Comparison of ENCODE assay signal across 10 cellular contexts in genomic region chr5:169745441-169746146, GRCh38.
DNase-seq lines count a peak whose midpoint lies in the region; ATAC-seq and TF ChIP-seq lines count a peak whose summit lies in the region.
"Had no signal": no experiment of that assay in that cellular context is flagged by ENCODE, and none has a peak within 500 bp of the region (broad histone marks: within the 10 kb centered on the region; RNA-seq: fewer than 3 reads in every experiment).

No MANE protein-coding gene starts in this region.

- no peaks in the 10 kb centered on the region for H3K36me3 ChIP-seq in mucosa of descending colon (ENCODE audit: low read depth)

- no peak for DNase-seq in activated naive CD4-positive, alpha-beta T cell treated with anti-CD3 and anti-CD28 coated beads for 36 hours
- no peak for DNase-seq in activated naive CD4-positive, alpha-beta T cell treated with anti-CD3 and anti-CD28 coated beads, Interleukin-2, amount 10 ng/mL, durations not matched to agents 7 days and 5 days
- peak; percentile 87 for DNase-seq in RPMI7951 (ENCODE audit: low read depth)
- DNase-seq in epithelial cell of proximal tubule (ENCODE audit: low read depth), result peak; percentile 42
- DNase-seq in Kasumi-1 (lab: John Stamatoyannopoulos, UW), result no peak
- DNase-seq in mucosa of descending colon, result no peak
- no peak for DNase-seq in NCI-H526 treated with DMSO at 0.1 percent for 48 hours (lab: John Stamatoyannopoulos, UW)
- DNase-seq: caudate nucleus had no signal

- CTCF ChIA-PET in activated naive CD4-positive, alpha-beta T cell treated with anti-CD3 and anti-CD28 coated beads for 36 hours (lab: Charles Lee), result no interaction called here
- CTCF ChIA-PET in activated naive CD4-positive, alpha-beta T cell treated with anti-CD3 and anti-CD28 coated beads, Interleukin-2, amount 10 ng/mL, durations not matched to agents 7 days and 5 days (lab: Charles Lee), result no interaction called here

- no peak for TF ChIP-seq CTCF in epithelial cell of proximal tubule (conservative IDR thresholded peaks at IDR 0.05; ENCODE audit: low read depth, low read length)
- TF ChIP-seq CTCF in mucosa of descending colon (IDR thresholded peaks at IDR 0.05), result no peak

- H3K36me3 Mint-ChIP-seq in activated naive CD4-positive, alpha-beta T cell treated with anti-CD3 and anti-CD28 coated beads for 36 hours (ENCODE audit: low read depth), result peaks cover 56% of the 10 kb centered on the region
- peaks cover 70% of the 10 kb centered on the region for H3K36me3 Mint-ChIP-seq in activated naive CD4-positive, alpha-beta T cell treated with anti-CD3 and anti-CD28 coated beads, Interleukin-2, amount 10 ng/mL, durations not matched to agents 7 days and 5 days
- H3K36me3 Mint-ChIP-seq in stimulated activated memory B cell treated with anti-CD40 and anti-IgM and Interleukin-4, amounts not matched to agents 10 μg/mL and 1 μg/mL and 100 μg/mL, for 72 hours, result peaks cover 73% of the 10 kb centered on the region

- no peak overlapping the region for H3K4me3 ChIP-seq in epithelial cell of proximal tubule (ENCODE audit: low read depth, low read length)
- H3K4me3 ChIP-seq in mucosa of descending colon, result no peak overlapping the region

- intact Hi-C loops in activated naive CD4-positive, alpha-beta T cell treated with anti-CD3 and anti-CD28 coated beads for 36 hours (cut with micrococcal nuclease), result no loop called here
- intact Hi-C loops in mucosa of descending colon (cut with DNase I, micrococcal nuclease), result no loop called here

- no peaks in the 10 kb centered on the region for H3K9me3 ChIP-seq in mucosa of descending colon
- H3K9me3 ChIP-seq: neutrophil had no signal

- no peaks in the 10 kb centered on the region for H3K27me3 Mint-ChIP-seq in activated naive CD4-positive, alpha-beta T cell treated with anti-CD3 and anti-CD28 coated beads for 36 hours (ENCODE audit: low read depth)
- no peaks in the 10 kb centered on the region for H3K27me3 Mint-ChIP-seq in activated naive CD4-positive, alpha-beta T cell treated with anti-CD3 and anti-CD28 coated beads, Interleukin-2, amount 10 ng/mL, durations not matched to agents 7 days and 5 days
- no peaks in the 10 kb centered on the region for H3K27me3 Mint-ChIP-seq in stimulated activated memory B cell treated with anti-CD40 and anti-IgM and Interleukin-4, amounts not matched to agents 10 μg/mL and 1 μg/mL and 100 μg/mL, for 72 hours

- no peak for ATAC-seq in stimulated activated memory B cell treated with anti-CD40 and anti-IgM and Interleukin-4, amounts not matched to agents 10 μg/mL and 1 μg/mL and 100 μg/mL, for 72 hours
- ATAC-seq in mucosa of descending colon, result no peak

- peaks cover 11% of the 10 kb centered on the region for H3K4me1 Mint-ChIP-seq in activated naive CD4-positive, alpha-beta T cell treated with anti-CD3 and anti-CD28 coated beads for 36 hours (ENCODE audit: low read depth)
- H3K4me1 Mint-ChIP-seq in activated naive CD4-positive, alpha-beta T cell treated with anti-CD3 and anti-CD28 coated beads, Interleukin-2, amount 10 ng/mL, durations not matched to agents 7 days and 5 days, result no peaks in the 10 kb centered on the region
- peaks cover 20% of the 10 kb centered on the region for H3K4me1 Mint-ChIP-seq in stimulated activated memory B cell treated with anti-CD40 and anti-IgM and Interleukin-4, amounts not matched to agents 10 μg/mL and 1 μg/mL and 100 μg/mL, for 72 hours

- H3K4me1 ChIP-seq in mucosa of descending colon (ENCODE audit: low read depth), result no peaks in the 10 kb centered on the region

- H3K27ac Mint-ChIP-seq in activated naive CD4-positive, alpha-beta T cell treated with anti-CD3 and anti-CD28 coated beads for 36 hours, result peak overlapping the region; percentile 60
- H3K27ac Mint-ChIP-seq in activated naive CD4-positive, alpha-beta T cell treated with anti-CD3 and anti-CD28 coated beads, Interleukin-2, amount 10 ng/mL, durations not matched to agents 7 days and 5 days, result no peak overlapping the region
- peak overlapping the region; percentile 53 for H3K27ac Mint-ChIP-seq in stimulated activated memory B cell treated with anti-CD40 and anti-IgM and Interleukin-4, amounts not matched to agents 10 μg/mL and 1 μg/mL and 100 μg/mL, for 72 hours

- no peaks in the 10 kb centered on the region for H3K9me3 Mint-ChIP-seq in activated naive CD4-positive, alpha-beta T cell treated with anti-CD3 and anti-CD28 coated beads for 36 hours
- H3K9me3 Mint-ChIP-seq in activated naive CD4-positive, alpha-beta T cell treated with anti-CD3 and anti-CD28 coated beads, Interleukin-2, amount 10 ng/mL, durations not matched to agents 7 days and 5 days, result no peaks in the 10 kb centered on the region
- H3K9me3 Mint-ChIP-seq in stimulated activated memory B cell treated with anti-CD40 and anti-IgM and Interleukin-4, amounts not matched to agents 10 μg/mL and 1 μg/mL and 100 μg/mL, for 72 hours, result no peaks in the 10 kb centered on the region

- no peak overlapping the region for H3K4me3 Mint-ChIP-seq in activated naive CD4-positive, alpha-beta T cell treated with anti-CD3 and anti-CD28 coated beads for 36 hours
- no peak overlapping the region for H3K4me3 Mint-ChIP-seq in activated naive CD4-positive, alpha-beta T cell treated with anti-CD3 and anti-CD28 coated beads, Interleukin-2, amount 10 ng/mL, durations not matched to agents 7 days and 5 days
- H3K4me3 Mint-ChIP-seq in stimulated activated memory B cell treated with anti-CD40 and anti-IgM and Interleukin-4, amounts not matched to agents 10 μg/mL and 1 μg/mL and 100 μg/mL, for 72 hours, result no peak overlapping the region

Comparison
In these comparisons a context has a peak if more than half of its experiments do, and no peak if none do; other contexts are left out.
1. DNase-seq: peak in RPMI7951 (single experiment) and epithelial cell of proximal tubule (single experiment); none in activated naive CD4-positive, alpha-beta T cell treated with anti-CD3 and anti-CD28 coated beads for 36 hours (single experiment), activated naive CD4-positive, alpha-beta T cell treated with anti-CD3 and anti-CD28 coated beads, Interleukin-2, amount 10 ng/mL, durations not matched to agents 7 days and 5 days (single experiment), Kasumi-1 (0 of 2), mucosa of descending colon (0 of 3) and NCI-H526 treated with DMSO at 0.1 percent for 48 hours (single experiment).